8 cellular contexts compared by ENCODE assay signal in the genomic region with DNA sequence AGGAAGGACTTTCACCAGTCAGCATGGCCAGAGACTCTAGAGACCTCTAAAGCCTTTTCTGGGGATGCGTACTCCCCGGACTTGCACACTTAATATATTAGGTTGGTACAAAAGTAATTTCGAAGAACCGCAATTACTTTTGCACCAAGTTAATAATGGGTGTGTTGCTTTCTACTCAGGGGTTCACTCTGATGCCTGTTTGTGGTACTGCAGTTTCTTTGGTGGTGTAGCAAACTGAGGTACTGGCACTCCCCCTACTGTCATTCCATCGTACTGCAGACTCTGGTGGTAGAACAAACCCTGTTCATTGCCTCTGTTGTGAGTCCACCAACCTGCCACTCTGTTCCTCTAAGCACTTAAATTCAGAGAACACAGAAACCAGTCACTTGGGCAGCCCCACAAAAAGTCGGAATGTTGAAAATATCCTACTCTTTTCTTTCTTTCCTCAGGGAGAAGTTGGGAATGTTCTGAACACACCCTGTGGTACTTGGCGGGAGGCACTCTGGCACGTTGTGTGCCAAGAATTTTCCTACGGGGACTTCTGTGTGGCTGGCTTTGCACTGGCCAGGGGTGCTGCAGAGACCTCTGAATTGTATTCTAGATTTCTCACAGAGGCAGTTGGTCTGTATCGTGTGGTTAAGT. TPM values are rescaled to one million over a fixed set of nuclear protein-coding genes. Genes with fewer than 3 reads are reported as not detected.
DNase-seq lines count a peak whose midpoint lies in the region; ATAC-seq and TF ChIP-seq lines count a peak whose summit lies in the region.

No MANE protein-coding gene starts in this region.

- H3K4me1 Mint-ChIP-seq in MCF 10A (ENCODE audit: insufficient read depth, unreplicated experiment) = no peaks in the 10 kb centered on the region

- H3K9me3 ChIP-seq in thoracic aorta (no peaks in the 10 kb centered on the region), suprapubic skin (no peaks in the 10 kb centered on the region)

- no peaks in the 10 kb centered on the region for H3K36me3 Mint-ChIP-seq in MCF 10A (ENCODE audit: insufficient read depth, unreplicated experiment)

- H3K27me3 ChIP-seq in thoracic aorta (replicated peaks; ENCODE audit: insufficient read depth) (no peaks in the 10 kb centered on the region), suprapubic skin (no peaks in the 10 kb centered on the region)

- no peak overlapping the region for H3K27ac ChIP-seq in thoracic aorta
- no peak overlapping the region for H3K27ac ChIP-seq in suprapubic skin

- H3K4me1 ChIP-seq in thoracic aorta (ENCODE audit: control insufficient read depth in 1 of 2, low read depth in 2 of 2) = no peaks in the 10 kb centered on the region
- H3K4me1 ChIP-seq in suprapubic skin = no peaks in the 10 kb centered on the region

- TF ChIP-seq CTCF in MCF 10A (IDR thresholded peaks at IDR 0.05; ENCODE audit: unreplicated experiment) (no peak), thoracic aorta (IDR thresholded peaks at IDR 0.05) (peak; percentile 20), suprapubic skin (IDR thresholded peaks at IDR 0.05) (peak in 1 of 2 donors; percentile 52)

- in situ Hi-C loops in T47D (cut with HindIII; ENCODE audit: low pct_unique_long_range_greater_than_20kb, low sequenced_read_pairs) = no loop called here

- ATAC-seq in HG03432 (IDR thresholded peaks at IDR 0.05; ENCODE audit: unreplicated experiment) (peak; percentile 71), thoracic aorta (ENCODE audit: insufficient number of reproducible peaks, low FRiP score, low read depth) (no peak)

- WGBS in suprapubic skin = 41% methylated on average over 10 of the region's 10 CpGs

- POLR2A ChIA-PET in MCF 10A (lab: Yijun Ruan, JAX) = no interaction called here

- no peak overlapping the region for H3K27ac Mint-ChIP-seq in MCF 10A (ENCODE audit: low read depth, unreplicated experiment)

- DNase-seq in T47D (ENCODE audit: low read depth in 1 of 2, low spot score in 1 of 2) (peak; percentile 72 to 88), MCF 10A (ENCODE audit: unreplicated experiment) (no peak), NCI-H526 treated with DMSO at 0.1 percent for 48 hours (lab: John Stamatoyannopoulos, UW) (peak; percentile 64), amniotic epithelial cell (ENCODE audit: low read depth) (peak; percentile 21), iPS-NIHi7 (ENCODE audit: extremely low spot score) (peak; percentile 91), thoracic aorta (ENCODE audit: low spot score) (no peak), suprapubic skin (ENCODE audit: low spot score in 2 of 2) (no peak)

- H3K4me3 Mint-ChIP-seq in MCF 10A (ENCODE audit: unreplicated experiment) = no peak overlapping the region

- CTCF ChIA-PET in MCF 10A (lab: Yijun Ruan, JAX) = no interaction called here

- intact Hi-C loops in MCF 10A (cut with micrococcal nuclease) = no loop called here

- no peak overlapping the region for H3K4me3 ChIP-seq in thoracic aorta
- no peak overlapping the region for H3K4me3 ChIP-seq in suprapubic skin

- no peak for TF ChIP-seq POLR2A in suprapubic skin (IDR thresholded peaks at IDR 0.05)

- BruUV-seq in MCF 10A (replicated peaks; lab: Mats Ljungman, UMichigan) = no TSS peak

- H3K9me3 Mint-ChIP-seq in MCF 10A (ENCODE audit: unreplicated experiment) = peaks cover 48% of the 10 kb centered on the region

- no peaks in the 10 kb centered on the region for H3K36me3 ChIP-seq in thoracic aorta
- H3K36me3 ChIP-seq in suprapubic skin = no peaks in the 10 kb centered on the region

- no peak for TF ChIP-seq EP300 in suprapubic skin (IDR thresholded peaks at IDR 0.05)

- no peaks in the 10 kb centered on the region for H3K27me3 Mint-ChIP-seq in MCF 10A (ENCODE audit: insufficient read depth, unreplicated experiment)

RNA-seq across cellular contexts. Expression of a gene that starts 46.3 kb away (rescaled TPM):
- total RNA-seq in MCF 10A (2022) (not detected in 2 replicates), thoracic aorta (not detected), suprapubic skin (1 to 10 TPM in 2 of 4 donors, under 1 TPM in 1, not detected in 1; 0.97 to 3.9 (median 3.6) TPM)

Comparison
In these comparisons a context has a peak if more than half of its experiments do, and no peak if none do; other contexts are left out.
1. DNase-seq: peak in T47D (2 of 2), NCI-H526 treated with DMSO at 0.1 percent for 48 hours (single experiment), amniotic epithelial cell (single experiment) and iPS-NIHi7 (single experiment); none in MCF 10A (single experiment), thoracic aorta (single experiment) and suprapubic skin (0 of 2).